Comparison of ENCODE assay signal across 23 cellular contexts in genomic region chr2:150572194-150572766, GRCh38.
"Had no signal": no experiment of that assay in that cellular context is flagged by ENCODE, and none has a peak within 500 bp of the region (broad histone marks: within the 10 kb centered on the region; RNA-seq: fewer than 3 reads in every experiment).

No MANE protein-coding gene starts in this region.

- H3K4me1 ChIP-seq: body of pancreas, gastroesophageal sphincter, left ventricle myocardium inferior, prostate gland, uterus had no signal

- H3K4me3 ChIP-seq: body of pancreas, gastroesophageal sphincter, heart right ventricle, left ventricle myocardium inferior, prostate gland, tibial artery, uterus had no signal

- H3K27ac Mint-ChIP-seq: activated B cell treated with CpG ODN at 0.5 μM for 24 hours; activated CD4-positive, alpha-beta memory T cell treated with anti-CD3 and anti-CD28 coated beads for 36 hours; activated naive CD8-positive, alpha-beta T cell; activated T-helper 1 cell treated with anti-CD3 and anti-CD28 coated beads, Interleukin-12 subunit alpha, Interleukin-12 subunit beta, Interleukin-2, Interleukin-4 antibody, amounts not matched to agents 30 ng/mL and 10 ng/mL and 1 ng/mL, durations not matched to agents 14 hours and 24 hours and 36 hours; endodermal cell had no signal

- H3K4me3 Mint-ChIP-seq: activated B cell treated with CpG ODN at 0.5 μM for 24 hours; activated CD4-positive, alpha-beta memory T cell treated with anti-CD3 and anti-CD28 coated beads for 36 hours; activated naive CD8-positive, alpha-beta T cell; activated T-helper 1 cell treated with anti-CD3 and anti-CD28 coated beads, Interleukin-12 subunit alpha, Interleukin-12 subunit beta, Interleukin-2, Interleukin-4 antibody, amounts not matched to agents 30 ng/mL and 10 ng/mL and 1 ng/mL, durations not matched to agents 14 hours and 24 hours and 36 hours; endodermal cell; neural crest cell had no signal

- DNase-seq: activated B cell treated with CpG ODN at 0.5 μM for 24 hours; activated CD4-positive, alpha-beta memory T cell treated with anti-CD3 and anti-CD28 coated beads for 36 hours; activated CD4-positive, alpha-beta T cell treated with anti-CD3 and anti-CD28 coated beads for 4 hours; activated T-cell treated with anti-CD3 and anti-CD28 coated beads for 4 hours; amygdala; body of pancreas; central memory CD4-positive, alpha-beta T cell; endodermal cell; erythroblast; heart right ventricle; kidney glomerular epithelial cell; left ventricle myocardium inferior; right cardiac atrium; stimulated activated naive CD8-positive, alpha-beta T cell treated with anti-CD3 and anti-CD28 coated beads, Interleukin-15, Interleukin-2, amounts not matched to agents 100 U/mL and 50 U/mL, for 24 hours; substantia nigra; T-helper 9 cell; tibial artery; uterus had no signal

- H3K27ac ChIP-seq: body of pancreas, gastroesophageal sphincter, heart right ventricle, left ventricle myocardium inferior, prostate gland, tibial artery, uterus had no signal

- H3K27me3 Mint-ChIP-seq: activated B cell treated with CpG ODN at 0.5 μM for 24 hours; activated CD4-positive, alpha-beta memory T cell treated with anti-CD3 and anti-CD28 coated beads for 36 hours; activated naive CD8-positive, alpha-beta T cell had no signal

- H3K36me3 Mint-ChIP-seq: activated CD4-positive, alpha-beta memory T cell treated with anti-CD3 and anti-CD28 coated beads for 36 hours; activated naive CD8-positive, alpha-beta T cell had no signal

- H3K9me3 Mint-ChIP-seq: activated CD4-positive, alpha-beta memory T cell treated with anti-CD3 and anti-CD28 coated beads for 36 hours; activated T-helper 1 cell treated with anti-CD3 and anti-CD28 coated beads, Interleukin-12 subunit alpha, Interleukin-12 subunit beta, Interleukin-2, Interleukin-4 antibody, amounts not matched to agents 30 ng/mL and 10 ng/mL and 1 ng/mL, durations not matched to agents 14 hours and 24 hours and 36 hours; endodermal cell; neural crest cell had no signal

- H3K27me3 ChIP-seq: body of pancreas, gastroesophageal sphincter, heart right ventricle, tibial artery, uterus had no signal

- H3K9me3 ChIP-seq: body of pancreas, gastroesophageal sphincter, left ventricle myocardium inferior, prostate gland, tibial artery, uterus had no signal

- H3K4me1 Mint-ChIP-seq: activated B cell treated with CpG ODN at 0.5 μM for 24 hours had no signal

- H3K36me3 ChIP-seq: gastroesophageal sphincter, heart right ventricle, left ventricle myocardium inferior, prostate gland, tibial artery, uterus had no signal
